In genomic region chr1:186082235-186082937, GRCh38 we compare ENCODE assay signal across 9 cellular contexts.
DNase-seq lines count a peak whose midpoint lies in the region; ATAC-seq and TF ChIP-seq lines count a peak whose summit lies in the region.
"Had no signal": no experiment of that assay in that cellular context is flagged by ENCODE, and none has a peak within 500 bp of the region (broad histone marks: within the 10 kb centered on the region; RNA-seq: fewer than 3 reads in every experiment).

No MANE protein-coding gene starts in this region.

- peaks cover 5% of the 10 kb centered on the region for H3K4me1 Mint-ChIP-seq in nephron

- H3K9me3 Mint-ChIP-seq in nephron = no peaks in the 10 kb centered on the region
- H3K9me3 Mint-ChIP-seq: dendritic cell treated with granulocyte-macrophage colony-stimulating factor and Interleukin-4, amounts not matched to agents 40 ng/mL and 50 ng/mL, for 4 days had no signal

- no peak overlapping the region for H3K4me3 ChIP-seq in A673 (ENCODE audit: low read depth, low read length, poor library complexity, severe bottlenecking)

- H3K27me3 ChIP-seq in A673 (replicated peaks; ENCODE audit: insufficient read depth, low read depth, low read length, poor library complexity) = no peaks in the 10 kb centered on the region

- CTCF ChIA-PET in A673 (lab: Charles Lee) = no interaction called here

- DNase-seq in A673 (ENCODE audit: low spot score) (peak; percentile 100), NAMALWA (ENCODE audit: low spot score) (peak; percentile 95), SHP77 (lab: John Stamatoyannopoulos, UW) (peak; percentile 97 to 98), erythroblast (lab: John Stamatoyannopoulos, UW) (peak; percentile 78 to 85)
- DNase-seq in stimulated activated CD8-positive, alpha-beta memory T cell treated with anti-CD3 and anti-CD28 coated beads, Interleukin-4, amount 100 ng/mL, for 48 hours = no peak

- POLR2A ChIA-PET in A673 (lab: Charles Lee; ENCODE audit: low non-redundant PET) = no interaction called here

- peak overlapping the region; percentile 11 to 62 (median 27) for H3K27ac Mint-ChIP-seq in nephron
- H3K27ac Mint-ChIP-seq: dendritic cell treated with granulocyte-macrophage colony-stimulating factor and Interleukin-4, amounts not matched to agents 40 ng/mL and 50 ng/mL, for 4 days had no signal

- peaks cover 91% of the 10 kb centered on the region for H3K36me3 ChIP-seq in A673 (ENCODE audit: insufficient read depth, low read length, poor library complexity, severe bottlenecking)

- intact Hi-C loops in A673 (cut with micrococcal nuclease; ENCODE audit: unreplicated experiment) = no loop called here

- no peaks in the 10 kb centered on the region for H3K9me3 ChIP-seq in A673 (ENCODE audit: low read depth, low read length, poor library complexity, severe bottlenecking)

- TF ChIP-seq CTCF in A673 (conservative IDR thresholded peaks at IDR 0.05; ENCODE audit: low read depth, low read length) (no peak), nephron (IDR thresholded peaks at IDR 0.05; ENCODE audit: unreplicated experiment in 3 of 3) (no peak)

- no peak overlapping the region for H3K4me3 Mint-ChIP-seq in nephron
- H3K4me3 Mint-ChIP-seq: dendritic cell treated with granulocyte-macrophage colony-stimulating factor and Interleukin-4, amounts not matched to agents 40 ng/mL and 50 ng/mL, for 4 days had no signal

- TF ChIP-seq POLR2A in GM18505 (IDR thresholded peaks at IDR 0.05; ENCODE audit: borderline replicate concordance, extremely low read depth, insufficient read depth, insufficient read length) = no peak
- no peak for TF ChIP-seq POLR2A in erythroblast (IDR thresholded peaks at IDR 0.05; ENCODE audit: low read length)

- ATAC-seq in GM18505 (IDR thresholded peaks at IDR 0.05; ENCODE audit: unreplicated experiment) (peak; percentile 75), HG02798 (IDR thresholded peaks at IDR 0.05; ENCODE audit: poor library complexity, unreplicated experiment) (peak; percentile 66)

- BruUV-seq in A673 (replicated peaks; lab: Mats Ljungman, UMichigan) = no TSS peak

- peaks cover 23% of the 10 kb centered on the region for H3K4me1 ChIP-seq in A673 (ENCODE audit: insufficient read depth, low read length, poor library complexity, severe bottlenecking)

- no peaks in the 10 kb centered on the region for H3K27me3 Mint-ChIP-seq in nephron (ENCODE audit: low read depth)
- H3K27me3 Mint-ChIP-seq: dendritic cell treated with granulocyte-macrophage colony-stimulating factor and Interleukin-4, amounts not matched to agents 40 ng/mL and 50 ng/mL, for 4 days had no signal

- H3K36me3 Mint-ChIP-seq in nephron (ENCODE audit: low read depth) = peaks cover 22% of the 10 kb centered on the region

- H3K27ac ChIP-seq in A673 (ENCODE audit: low read depth, low read length, poor library complexity, severe bottlenecking) = no peak overlapping the region
